Comparison of ENCODE assay signal across 8 cellular contexts in genomic region chr12:1939745-1940607, GRCh38. TPM values are rescaled to one million over a fixed set of nuclear protein-coding genes. Genes with fewer than 3 reads are reported as not detected.
DNase-seq lines count a peak whose midpoint lies in the region; ATAC-seq and TF ChIP-seq lines count a peak whose summit lies in the region.

No MANE protein-coding gene starts in this region.

- H3K4ac ChIP-seq in H9 (ENCODE audit: low read depth, low read length), result no peak overlapping the region

- H3K4me3 Mint-ChIP-seq in CD8-positive, alpha-beta T cell, result no peak overlapping the region
- no peak overlapping the region for H3K4me3 Mint-ChIP-seq in H9
- H3K4me3 Mint-ChIP-seq in activated CD4-positive, alpha-beta T cell treated with anti-CD3 and anti-CD28 coated beads, Interleukin-2, amount 10 ng/mL, durations not matched to agents 7 days and 5 days, result no peak overlapping the region

- H3K79me1 ChIP-seq in H9 (ENCODE audit: insufficient read depth, low read depth, low read length, poor library complexity, severe bottlenecking), result no peaks in the 10 kb centered on the region

- H2BK15ac ChIP-seq in H9 (ENCODE audit: low read depth, low read length), result no peak overlapping the region

- H3K27ac Mint-ChIP-seq in CD8-positive, alpha-beta T cell, result no peak overlapping the region
- no peak overlapping the region for H3K27ac Mint-ChIP-seq in H9
- H3K27ac Mint-ChIP-seq in activated CD4-positive, alpha-beta T cell treated with anti-CD3 and anti-CD28 coated beads, Interleukin-2, amount 10 ng/mL, durations not matched to agents 7 days and 5 days, result peak overlapping the region; percentile 78

- H3K23me2 ChIP-seq in H9 (ENCODE audit: insufficient read length, low read depth, low read length, poor library complexity, severe bottlenecking), result no peaks in the 10 kb centered on the region

- H3K18ac ChIP-seq in H9 (ENCODE audit: insufficient read length, low read depth, low read length), result no peak overlapping the region

- intact Hi-C loops in CD8-positive, alpha-beta T cell (cut with DNase I, micrococcal nuclease), result loop anchor here (1.0 to 2.0 kb wide), 8 partner anchors 65 to 306 kb away; partner anchors contain the start of genes ADIPOR2 (in 1 of the 2) and DCP1B (in 1 of the 2)
- intact Hi-C loops in colonic mucosa (cut with DNase I) (loop anchor here (2.0 to 10.0 kb wide), 3 partner anchors 95 to 283 kb away; no protein-coding TSS in a partner anchor), left lung (cut with DNase I) (loop anchor here (5.0 to 10.0 kb wide), 4 partner anchors 143 to 305 kb away; no protein-coding TSS in a partner anchor)

- H2BK20ac ChIP-seq in H9 (ENCODE audit: low read depth, low read length, poor library complexity, severe bottlenecking), result no peak overlapping the region

- no peaks in the 10 kb centered on the region for H3K36me3 ChIP-seq in CD8-positive, alpha-beta T cell (ENCODE audit: insufficient read depth, low read length)
- no peaks in the 10 kb centered on the region for H3K36me3 ChIP-seq in colonic mucosa
- peaks cover 0 to 30% of the 10 kb centered on the region in 2 donors for H3K36me3 ChIP-seq in left lung

- H3K9me3 ChIP-seq in CD8-positive, alpha-beta T cell (ENCODE audit: low read length), result no peaks in the 10 kb centered on the region
- H3K9me3 ChIP-seq in H9 (ENCODE audit: control insufficient read depth, low read depth, low read length), result no peaks in the 10 kb centered on the region
- no peaks in the 10 kb centered on the region for H3K9me3 ChIP-seq in colonic mucosa
- H3K9me3 ChIP-seq in left lung, result no peaks in the 10 kb centered on the region

- H3K56ac ChIP-seq in H9 (ENCODE audit: insufficient read length, low read depth, low read length), result no peak overlapping the region

- H2BK120ac ChIP-seq in H9 (ENCODE audit: low read depth, low read length, poor library complexity, severe bottlenecking), result no peak overlapping the region

- no peak overlapping the region for H4K8ac ChIP-seq in H9 (replicated peaks; ENCODE audit: insufficient read length, low read depth, low read length)

- no peak overlapping the region for H3K4me3 ChIP-seq in CD8-positive, alpha-beta T cell (ENCODE audit: low read depth, low read length)
- peak overlapping the region; percentile 2 for H3K4me3 ChIP-seq in colonic mucosa
- no peak overlapping the region for H3K4me3 ChIP-seq in left lung

- no peak overlapping the region for H4K5ac ChIP-seq in H9 (ENCODE audit: insufficient read length, low read depth, low read length)

- H3K9me3 Mint-ChIP-seq in CD8-positive, alpha-beta T cell, result no peaks in the 10 kb centered on the region
- peaks cover 4 to 8% of the 10 kb centered on the region in 2 experiments; a peak in 4 of 5 replicates for H3K9me3 Mint-ChIP-seq in H9
- peaks cover under 1% of the 10 kb centered on the region for H3K9me3 Mint-ChIP-seq in activated CD4-positive, alpha-beta T cell treated with anti-CD3 and anti-CD28 coated beads, Interleukin-2, amount 10 ng/mL, durations not matched to agents 7 days and 5 days

- no peak overlapping the region for H3K27ac ChIP-seq in CD8-positive, alpha-beta T cell (ENCODE audit: low read depth, low read length)
- H3K27ac ChIP-seq in H9 (ENCODE audit: insufficient read length, low read depth, low read length) (no peak overlapping the region), colonic mucosa (peak overlapping the region; percentile 74), left lung (no peak overlapping the region)

- no peak overlapping the region for H3T11ph ChIP-seq in H9 (ENCODE audit: low read length)

- H4K20me1 ChIP-seq in H9 (ENCODE audit: control insufficient read depth, insufficient read depth, insufficient read length), result no peaks in the 10 kb centered on the region

- peak; percentile 92 for TF ChIP-seq CTCF in CD8-positive, alpha-beta T cell (IDR thresholded peaks at IDR 0.05)
- TF ChIP-seq CTCF in H9 (conservative IDR thresholded peaks at IDR 0.05) (peak; percentile 99), colonic mucosa (IDR thresholded peaks at IDR 0.05) (peak; percentile 98), left lung (IDR thresholded peaks at IDR 0.05) (peak; percentile 91 to 100)

- H3K14ac ChIP-seq in H9 (ENCODE audit: insufficient read depth, low read length), result no peak overlapping the region

- H2AK5ac ChIP-seq in H9 (ENCODE audit: insufficient read length, low read length), result no peak overlapping the region

- ATAC-seq in CD8-positive, alpha-beta T cell, result peak; percentile 100
- ATAC-seq in left lung (peak; percentile 76), HG03135 (IDR thresholded peaks at IDR 0.05; ENCODE audit: unreplicated experiment) (no peak)

- WGBS in H9 (ENCODE audit: extremely low coverage, insufficient read length, low lambda C conversion rate), result no CpG with 5 or more reads among the region's 17 CpGs

- H3K27me3 ChIP-seq in CD8-positive, alpha-beta T cell (ENCODE audit: insufficient read depth, low read length), result no peaks in the 10 kb centered on the region
- no peaks in the 10 kb centered on the region for H3K27me3 ChIP-seq in H9 (ENCODE audit: insufficient read depth, low read length)
- no peaks in the 10 kb centered on the region for H3K27me3 ChIP-seq in colonic mucosa
- H3K27me3 ChIP-seq in left lung, result no peaks in the 10 kb centered on the region

- peaks cover 4% of the 10 kb centered on the region for H3K4me1 Mint-ChIP-seq in CD8-positive, alpha-beta T cell (ENCODE audit: low read depth)
- peaks cover 8 to 9% of the 10 kb centered on the region in 2 experiments for H3K4me1 Mint-ChIP-seq in H9
- peaks cover 4% of the 10 kb centered on the region for H3K4me1 Mint-ChIP-seq in activated CD4-positive, alpha-beta T cell treated with anti-CD3 and anti-CD28 coated beads, Interleukin-2, amount 10 ng/mL, durations not matched to agents 7 days and 5 days

- H3K9ac ChIP-seq in H9 (ENCODE audit: extremely low read depth, insufficient read length, low read length) (no peak overlapping the region), colonic mucosa (ENCODE audit: low read depth in 2 of 2, low read length in 2 of 2) (peak overlapping the region; percentile 12 to 62)

- no peak overlapping the region for H2BK5ac ChIP-seq in H9 (ENCODE audit: insufficient read length, low read length)

- CTCF ChIA-PET in CD8-positive, alpha-beta T cell (lab: Charles Lee), result interaction anchor here (0.6 to 8.1 kb wide), 60 partner anchors 9 to 821 kb away, joined by 3 to 212 read pairs (median 5); partner anchors contain the start of genes CACNA2D4, DCP1B and WNT5B
- CTCF ChIA-PET in activated CD4-positive, alpha-beta T cell treated with anti-CD3 and anti-CD28 coated beads, Interleukin-2, amount 10 ng/mL, durations not matched to agents 7 days and 5 days (lab: Charles Lee), result interaction anchor here (0.6 to 2.8 kb wide), 32 partner anchors 9 to 973 kb away, joined by 3 to 66 read pairs (median 4); partner anchors contain the start of gene CACNA2D4

- POLR2A ChIA-PET in CD8-positive, alpha-beta T cell (lab: Charles Lee), result interaction anchor here (0.6 to 2.0 kb wide), 8 partner anchors 25 to 773 kb away, joined by 3 to 35 read pairs (median 4); partner anchors contain the start of gene DCP1B
- POLR2A ChIA-PET in activated CD4-positive, alpha-beta T cell treated with anti-CD3 and anti-CD28 coated beads, Interleukin-2, amount 10 ng/mL, durations not matched to agents 7 days and 5 days (lab: Charles Lee), result interaction anchor here (0.7 to 0.8 kb wide), 2 partner anchors 144 to 1566 kb away, joined by 3 to 5 read pairs; no protein-coding TSS in a partner anchor

- peaks cover 69% of the 10 kb centered on the region for H3K36me3 Mint-ChIP-seq in CD8-positive, alpha-beta T cell
- peaks cover 6 to 24% (median 24%) of the 10 kb centered on the region in 3 experiments for H3K36me3 Mint-ChIP-seq in H9 (ENCODE audit: insufficient read depth in 1 of 3, low read depth in 3 of 3)
- H3K36me3 Mint-ChIP-seq in activated CD4-positive, alpha-beta T cell treated with anti-CD3 and anti-CD28 coated beads, Interleukin-2, amount 10 ng/mL, durations not matched to agents 7 days and 5 days (ENCODE audit: low read depth), result peaks cover 18% of the 10 kb centered on the region

- H2BK12ac ChIP-seq in H9 (ENCODE audit: insufficient read length, low read depth, low read length), result no peak overlapping the region

- no peak overlapping the region for H2AFZ ChIP-seq in H9 (ENCODE audit: low read length)

- no peaks in the 10 kb centered on the region for H3K27me3 Mint-ChIP-seq in CD8-positive, alpha-beta T cell (ENCODE audit: low read depth)
- no peaks in the 10 kb centered on the region for H3K27me3 Mint-ChIP-seq in H9 (ENCODE audit: low read depth)
- no peaks in the 10 kb centered on the region for H3K27me3 Mint-ChIP-seq in activated CD4-positive, alpha-beta T cell treated with anti-CD3 and anti-CD28 coated beads, Interleukin-2, amount 10 ng/mL, durations not matched to agents 7 days and 5 days

- H3K4me1 ChIP-seq in CD8-positive, alpha-beta T cell (ENCODE audit: insufficient read depth, low read length), result peaks cover 5% of the 10 kb centered on the region
- H3K4me1 ChIP-seq in H9 (ENCODE audit: insufficient read depth, low read length), result peaks cover 3% of the 10 kb centered on the region; the same call in 1 of the 2 replicates
- peaks cover 4% of the 10 kb centered on the region for H3K4me1 ChIP-seq in colonic mucosa
- peaks cover 0 to 8% of the 10 kb centered on the region in 2 donors for H3K4me1 ChIP-seq in left lung

- no peak overlapping the region for H4K91ac ChIP-seq in H9 (ENCODE audit: insufficient read length, low read depth, low read length)

- H3K23ac ChIP-seq in H9 (ENCODE audit: insufficient read length, low read depth, low read length), result no peak overlapping the region

- H3K79me2 ChIP-seq in H9 (ENCODE audit: insufficient read depth, low read length), result no peaks in the 10 kb centered on the region

- no peak overlapping the region for H3K4me2 ChIP-seq in H9 (ENCODE audit: insufficient read depth, insufficient read length, low read length)

- DNase-seq in CD8-positive, alpha-beta T cell, result peak; percentile 81 to 96 (median 91)
- DNase-seq in H9, result peak; percentile 81
- DNase-seq in NCI-H446 (lab: John Stamatoyannopoulos, UW), result peak; percentile 86 to 92
- peak; percentile 91 for DNase-seq in activated CD4-positive, alpha-beta T cell treated with anti-CD3 and anti-CD28 coated beads, Interleukin-2, amount 10 ng/mL, durations not matched to agents 7 days and 5 days
- DNase-seq in colonic mucosa, result peak; percentile 95
- DNase-seq in left lung, result peak; percentile 83 to 96
- peak; percentile 82 for DNase-seq in stimulated activated CD4-positive, alpha-beta T cell treated with anti-CD3 and anti-CD28 coated beads, Interleukin-2, amount 100 ng/mL, for 4 hours (ENCODE audit: low read depth)

RNA-seq across cellular contexts. Expression of gene CACNA2D4, which starts 21.5 kb away (rescaled TPM):
- total RNA-seq in CD8-positive, alpha-beta T cell, result 1 to 10 TPM; 5.0 to 9.6 TPM
- 0.61 and 0.79 TPM in 2 replicates for total RNA-seq in H9 (2021)
- 10 to 100 TPM; 12.9 to 16.4 TPM for total RNA-seq in activated CD4-positive, alpha-beta T cell treated with anti-CD3 and anti-CD28 coated beads, Interleukin-2, amount 10 ng/mL, durations not matched to agents 7 days and 5 days
- 1 to 10 TPM; 3.3 to 3.7 TPM for total RNA-seq in colonic mucosa
- 1 to 10 TPM; 2.6 to 6.5 TPM for total RNA-seq in left lung
